Comparison of ENCODE assay signal across 1 cellular context in the genomic region with DNA sequence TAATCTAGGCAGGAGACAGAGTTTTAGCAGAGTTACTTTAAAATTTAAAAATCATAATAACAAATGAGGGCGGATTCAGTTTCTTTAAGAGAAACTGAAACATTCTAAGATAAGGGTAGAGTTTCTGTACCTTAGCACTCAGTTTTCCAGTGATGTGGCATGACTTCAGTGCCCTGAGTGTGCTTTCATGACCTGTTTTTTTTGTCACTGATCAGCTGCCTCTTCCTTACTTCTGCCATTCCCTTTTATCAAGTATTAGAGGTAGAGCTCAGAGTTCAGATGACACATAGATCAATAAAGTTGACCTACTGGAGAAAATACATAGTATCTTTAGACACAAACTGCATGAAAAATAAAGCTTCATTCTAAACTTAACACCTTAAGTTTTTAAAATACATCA.
TF ChIP-seq lines count a peak whose summit lies in the region.

No MANE protein-coding gene starts in this region.

TF ChIP-seq in HepG2, 621 proteins besides CTCF, POLR2A, EP300 and RAD21 (continued from another document):
- TF ChIP-seq, protein P1, sequence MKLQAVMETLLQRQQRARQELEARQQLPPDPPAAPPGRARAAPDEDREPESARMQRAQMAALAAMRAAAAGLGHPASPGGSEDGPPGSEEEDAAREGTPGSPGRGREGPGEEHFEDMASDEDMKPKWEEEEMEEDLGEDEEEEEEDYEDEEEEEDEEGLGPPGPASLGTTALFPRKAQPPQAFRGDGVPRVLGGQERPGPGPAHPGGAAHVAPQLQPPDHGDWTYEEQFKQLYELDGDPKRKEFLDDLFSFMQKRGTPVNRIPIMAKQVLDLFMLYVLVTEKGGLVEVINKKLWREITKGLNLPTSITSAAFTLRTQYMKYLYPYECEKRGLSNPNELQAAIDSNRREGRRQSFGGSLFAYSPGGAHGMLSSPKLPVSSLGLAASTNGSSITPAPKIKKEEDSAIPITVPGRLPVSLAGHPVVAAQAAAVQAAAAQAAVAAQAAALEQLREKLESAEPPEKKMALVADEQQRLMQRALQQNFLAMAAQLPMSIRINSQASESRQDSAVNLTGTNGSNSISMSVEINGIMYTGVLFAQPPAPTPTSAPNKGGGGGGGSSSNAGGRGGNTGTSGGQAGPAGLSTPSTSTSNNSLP (IDR thresholded peaks at IDR 0.05; ENCODE audit: low read depth, low read length), result peak; percentile 52; the same call in 1 of the 2 replicates
- TF ChIP-seq FOSL2 (CRISPR knock-in tag; IDR thresholded peaks at IDR 0.05) (0 out of 2 replicates have a peak, but pooled peaks have one; percentile 8), GATAD2A (CRISPR knock-in tag; IDR thresholded peaks at IDR 0.05) (peak; percentile 28; the same call in 1 of the 2 replicates), RXRB (CRISPR knock-in tag; IDR thresholded peaks at IDR 0.05; ENCODE audit: borderline replicate concordance) (0 out of 2 replicates have a peak, but pooled peaks have one; percentile 21), NFATC3 (CRISPR knock-in tag; IDR thresholded peaks at IDR 0.05) (no peak)
- TF ChIP-seq, protein P2, sequence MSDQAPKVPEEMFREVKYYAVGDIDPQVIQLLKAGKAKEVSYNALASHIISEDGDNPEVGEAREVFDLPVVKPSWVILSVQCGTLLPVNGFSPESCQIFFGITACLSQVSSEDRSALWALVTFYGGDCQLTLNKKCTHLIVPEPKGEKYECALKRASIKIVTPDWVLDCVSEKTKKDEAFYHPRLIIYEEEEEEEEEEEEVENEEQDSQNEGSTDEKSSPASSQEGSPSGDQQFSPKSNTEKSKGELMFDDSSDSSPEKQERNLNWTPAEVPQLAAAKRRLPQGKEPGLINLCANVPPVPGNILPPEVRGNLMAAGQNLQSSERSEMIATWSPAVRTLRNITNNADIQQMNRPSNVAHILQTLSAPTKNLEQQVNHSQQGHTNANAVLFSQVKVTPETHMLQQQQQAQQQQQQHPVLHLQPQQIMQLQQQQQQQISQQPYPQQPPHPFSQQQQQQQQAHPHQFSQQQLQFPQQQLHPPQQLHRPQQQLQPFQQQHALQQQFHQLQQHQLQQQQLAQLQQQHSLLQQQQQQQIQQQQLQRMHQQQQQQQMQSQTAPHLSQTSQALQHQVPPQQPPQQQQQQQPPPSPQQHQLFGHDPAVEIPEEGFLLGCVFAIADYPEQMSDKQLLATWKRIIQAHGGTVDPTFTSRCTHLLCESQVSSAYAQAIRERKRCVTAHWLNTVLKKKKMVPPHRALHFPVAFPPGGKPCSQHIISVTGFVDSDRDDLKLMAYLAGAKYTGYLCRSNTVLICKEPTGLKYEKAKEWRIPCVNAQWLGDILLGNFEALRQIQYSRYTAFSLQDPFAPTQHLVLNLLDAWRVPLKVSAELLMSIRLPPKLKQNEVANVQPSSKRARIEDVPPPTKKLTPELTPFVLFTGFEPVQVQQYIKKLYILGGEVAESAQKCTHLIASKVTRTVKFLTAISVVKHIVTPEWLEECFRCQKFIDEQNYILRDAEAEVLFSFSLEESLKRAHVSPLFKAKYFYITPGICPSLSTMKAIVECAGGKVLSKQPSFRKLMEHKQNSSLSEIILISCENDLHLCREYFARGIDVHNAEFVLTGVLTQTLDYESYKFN (CRISPR knock-in tag; conservative IDR thresholded peaks at IDR 0.05), result peak; percentile 61
- TF ChIP-seq, protein P3, sequence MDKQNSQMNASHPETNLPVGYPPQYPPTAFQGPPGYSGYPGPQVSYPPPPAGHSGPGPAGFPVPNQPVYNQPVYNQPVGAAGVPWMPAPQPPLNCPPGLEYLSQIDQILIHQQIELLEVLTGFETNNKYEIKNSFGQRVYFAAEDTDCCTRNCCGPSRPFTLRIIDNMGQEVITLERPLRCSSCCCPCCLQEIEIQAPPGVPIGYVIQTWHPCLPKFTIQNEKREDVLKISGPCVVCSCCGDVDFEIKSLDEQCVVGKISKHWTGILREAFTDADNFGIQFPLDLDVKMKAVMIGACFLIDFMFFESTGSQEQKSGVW (CRISPR knock-in tag; IDR thresholded peaks at IDR 0.05; ENCODE audit: borderline replicate concordance), result no peak
- TF ChIP-seq, protein P4, sequence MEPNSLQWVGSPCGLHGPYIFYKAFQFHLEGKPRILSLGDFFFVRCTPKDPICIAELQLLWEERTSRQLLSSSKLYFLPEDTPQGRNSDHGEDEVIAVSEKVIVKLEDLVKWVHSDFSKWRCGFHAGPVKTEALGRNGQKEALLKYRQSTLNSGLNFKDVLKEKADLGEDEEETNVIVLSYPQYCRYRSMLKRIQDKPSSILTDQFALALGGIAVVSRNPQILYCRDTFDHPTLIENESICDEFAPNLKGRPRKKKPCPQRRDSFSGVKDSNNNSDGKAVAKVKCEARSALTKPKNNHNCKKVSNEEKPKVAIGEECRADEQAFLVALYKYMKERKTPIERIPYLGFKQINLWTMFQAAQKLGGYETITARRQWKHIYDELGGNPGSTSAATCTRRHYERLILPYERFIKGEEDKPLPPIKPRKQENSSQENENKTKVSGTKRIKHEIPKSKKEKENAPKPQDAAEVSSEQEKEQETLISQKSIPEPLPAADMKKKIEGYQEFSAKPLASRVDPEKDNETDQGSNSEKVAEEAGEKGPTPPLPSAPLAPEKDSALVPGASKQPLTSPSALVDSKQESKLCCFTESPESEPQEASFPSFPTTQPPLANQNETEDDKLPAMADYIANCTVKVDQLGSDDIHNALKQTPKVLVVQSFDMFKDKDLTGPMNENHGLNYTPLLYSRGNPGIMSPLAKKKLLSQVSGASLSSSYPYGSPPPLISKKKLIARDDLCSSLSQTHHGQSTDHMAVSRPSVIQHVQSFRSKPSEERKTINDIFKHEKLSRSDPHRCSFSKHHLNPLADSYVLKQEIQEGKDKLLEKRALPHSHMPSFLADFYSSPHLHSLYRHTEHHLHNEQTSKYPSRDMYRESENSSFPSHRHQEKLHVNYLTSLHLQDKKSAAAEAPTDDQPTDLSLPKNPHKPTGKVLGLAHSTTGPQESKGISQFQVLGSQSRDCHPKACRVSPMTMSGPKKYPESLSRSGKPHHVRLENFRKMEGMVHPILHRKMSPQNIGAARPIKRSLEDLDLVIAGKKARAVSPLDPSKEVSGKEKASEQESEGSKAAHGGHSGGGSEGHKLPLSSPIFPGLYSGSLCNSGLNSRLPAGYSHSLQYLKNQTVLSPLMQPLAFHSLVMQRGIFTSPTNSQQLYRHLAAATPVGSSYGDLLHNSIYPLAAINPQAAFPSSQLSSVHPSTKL (CRISPR knock-in tag; IDR thresholded peaks at IDR 0.05), result 0 out of 2 replicates have a peak, but pooled peaks have one; percentile 12
